In the genomic region with DNA sequence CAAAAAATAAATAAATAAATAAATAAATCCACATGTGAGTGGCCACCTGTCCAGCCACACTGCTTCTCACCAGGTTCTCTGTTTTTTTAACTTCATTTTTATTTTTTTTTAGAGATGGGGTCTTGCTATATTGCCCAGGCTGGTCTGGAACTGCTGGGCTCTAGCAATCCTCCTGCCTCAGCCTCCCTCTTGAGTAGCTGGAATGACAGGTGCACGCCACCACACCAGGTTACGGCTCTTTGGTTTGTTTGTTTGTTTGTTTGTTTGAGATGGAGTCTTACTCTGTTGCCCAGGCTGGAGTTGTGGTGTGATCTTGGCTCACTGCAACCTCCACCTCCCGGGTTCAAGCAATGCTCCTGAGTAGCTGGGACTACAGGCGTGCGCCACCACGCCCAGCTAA, we compare ENCODE assay signal across 29 cellular contexts.
"Had no signal": no experiment of that assay in that cellular context is flagged by ENCODE, and none has a peak within 500 bp of the region (broad histone marks: within the 10 kb centered on the region; RNA-seq: fewer than 3 reads in every experiment).

No MANE protein-coding gene starts in this region.

- H3K27ac Mint-ChIP-seq: dendritic cell treated with granulocyte-macrophage colony-stimulating factor and Interleukin-4, amounts not matched to agents 40 ng/mL and 50 ng/mL, for 4 days; effector memory CD8-positive, alpha-beta T cell; endodermal cell had no signal

- H3K4me3 ChIP-seq: colonic mucosa, coronary artery, dorsolateral prefrontal cortex, esophagus muscularis mucosa, esophagus squamous epithelium, gastrocnemius medialis, gastroesophageal sphincter, heart left ventricle, heart right ventricle, hepatocyte had no signal

- H2AFZ ChIP-seq: hepatocyte had no signal

- H3K79me2 ChIP-seq: hepatocyte had no signal

- H3K9me3 ChIP-seq: colonic mucosa, esophagus muscularis mucosa, esophagus squamous epithelium, gastrocnemius medialis, gastroesophageal sphincter, heart left ventricle, heart right ventricle had no signal

- H3K9me3 Mint-ChIP-seq: dendritic cell treated with granulocyte-macrophage colony-stimulating factor and Interleukin-4, amounts not matched to agents 40 ng/mL and 50 ng/mL, for 4 days; effector memory CD8-positive, alpha-beta T cell; endodermal cell had no signal

- H3K36me3 ChIP-seq: colonic mucosa, esophagus muscularis mucosa, esophagus squamous epithelium, gastrocnemius medialis, gastroesophageal sphincter, heart left ventricle, heart right ventricle had no signal

- H3K27ac ChIP-seq: colonic mucosa, coronary artery, dorsolateral prefrontal cortex, epithelial cell of prostate, esophagus muscularis mucosa, esophagus squamous epithelium, foreskin keratinocyte, gastrocnemius medialis, gastroesophageal sphincter, heart left ventricle, heart right ventricle, hepatocyte had no signal

- FAIRE-seq: endometrium, endothelial cell of umbilical vein, frontal cortex had no signal

- ATAC-seq: effector memory CD8-positive, alpha-beta T cell; esophagus mucosa; foreskin keratinocyte; gastrocnemius medialis; gastroesophageal sphincter; heart left ventricle; heart right ventricle had no signal

- DNase-seq: colonic mucosa; cortex of kidney; dermis blood vessel endothelial cell; dorsolateral prefrontal cortex; effector CD4-positive, alpha-beta T cell; effector CD8-positive, alpha-beta T cell; effector memory CD4-positive, alpha-beta T cell; effector memory CD8-positive, alpha-beta T cell; endodermal cell; erythroblast; esophagus squamous epithelium; foreskin fibroblast; foreskin keratinocyte; foreskin melanocyte; gastrocnemius medialis; glutamatergic neuron; head of caudate nucleus; heart left ventricle; heart right ventricle had no signal

- H3K27me3 ChIP-seq: colonic mucosa, foreskin keratinocyte, gastrocnemius medialis, hepatocyte had no signal

- H3K4me3 Mint-ChIP-seq: dendritic cell treated with granulocyte-macrophage colony-stimulating factor and Interleukin-4, amounts not matched to agents 40 ng/mL and 50 ng/mL, for 4 days; effector memory CD8-positive, alpha-beta T cell; endodermal cell had no signal

- H3K4me1 ChIP-seq: colonic mucosa, esophagus muscularis mucosa, esophagus squamous epithelium, foreskin keratinocyte, gastrocnemius medialis, gastroesophageal sphincter, heart right ventricle had no signal

- H3K4me2 ChIP-seq: hepatocyte had no signal
